In genomic region chr6:34129753-34130152, GRCh38 we compare ENCODE assay signal across 25 cellular contexts. TPM values are rescaled to one million over a fixed set of nuclear protein-coding genes. Genes with fewer than 3 reads are reported as not detected.
"Had no signal": no experiment of that assay in that cellular context is flagged by ENCODE, and none has a peak within 500 bp of the region (broad histone marks: within the 10 kb centered on the region; RNA-seq: fewer than 3 reads in every experiment).

No MANE protein-coding gene starts in this region.

- ATAC-seq: activated CD4-positive, CD25-positive, alpha-beta regulatory T cell treated with anti-CD3 and anti-CD28 coated beads, Interleukin-2, amount 50 U/mL, for 24 hours; activated CD8-positive, alpha-beta T cell treated with anti-CD3 and anti-CD28 coated beads, Interleukin-2, amount 10 ng/mL, durations not matched to agents 7 days and 5 days; effector memory CD8-positive, alpha-beta T cell; left lung had no signal

- H3K4me1 ChIP-seq: left lung, spleen, thyroid gland had no signal

- H3K4me3 Mint-ChIP-seq: activated CD4-positive, alpha-beta T cell treated with anti-CD3 and anti-CD28 coated beads, Interleukin-2, amount 10 ng/mL, durations not matched to agents 7 days and 5 days; activated CD8-positive, alpha-beta T cell treated with anti-CD3 and anti-CD28 coated beads, Interleukin-2, amount 10 ng/mL, durations not matched to agents 7 days and 5 days; activated naive CD8-positive, alpha-beta T cell treated with anti-CD3 and anti-CD28 coated beads, Interleukin-2, amount 10 ng/mL, durations not matched to agents 7 days and 5 days; activated T-cell treated with anti-CD3 and anti-CD28 coated beads, Interleukin-2, amount 50 U/mL, for 24 hours; effector memory CD8-positive, alpha-beta T cell; nephron had no signal

- H3K4me1 Mint-ChIP-seq: activated CD4-positive, alpha-beta T cell treated with anti-CD3 and anti-CD28 coated beads, Interleukin-2, amount 10 ng/mL, durations not matched to agents 7 days and 5 days; nephron had no signal

- H3K4me3 ChIP-seq: cardiac muscle cell, left lung, spleen, thyroid gland had no signal

- H3K36me3 Mint-ChIP-seq: activated naive CD8-positive, alpha-beta T cell treated with anti-CD3 and anti-CD28 coated beads, Interleukin-2, amount 10 ng/mL, durations not matched to agents 7 days and 5 days had no signal

- H3K27me3 ChIP-seq: thyroid gland had no signal

- H3K9me3 Mint-ChIP-seq: activated CD4-positive, alpha-beta T cell treated with anti-CD3 and anti-CD28 coated beads, Interleukin-2, amount 10 ng/mL, durations not matched to agents 7 days and 5 days; activated naive CD8-positive, alpha-beta T cell treated with anti-CD3 and anti-CD28 coated beads, Interleukin-2, amount 10 ng/mL, durations not matched to agents 7 days and 5 days; activated T-cell treated with anti-CD3 and anti-CD28 coated beads, Interleukin-2, amount 50 U/mL, for 24 hours; activated T-helper 2 cell treated with anti-CD3 and anti-CD28 coated beads, Interferon-gamma antibody, Interleukin-2, Interleukin-4, amounts not matched to agents 10 μg/mL and 5 μg/mL and 100 μg/mL, durations not matched to agents 14 hours and 24 hours and 36 hours had no signal

- H3K9me3 ChIP-seq: left lung, spleen, thyroid gland had no signal

- H3K36me3 ChIP-seq: cardiac muscle cell, left lung, spleen, thyroid gland had no signal

- H3K27ac ChIP-seq: cardiac muscle cell, left lung, spleen, thyroid gland had no signal

- H3K27ac Mint-ChIP-seq: activated CD4-positive, alpha-beta T cell treated with anti-CD3 and anti-CD28 coated beads, Interleukin-2, amount 10 ng/mL, durations not matched to agents 7 days and 5 days; activated CD8-positive, alpha-beta T cell treated with anti-CD3 and anti-CD28 coated beads, Interleukin-2, amount 10 ng/mL, durations not matched to agents 7 days and 5 days; activated naive CD8-positive, alpha-beta T cell treated with anti-CD3 and anti-CD28 coated beads, Interleukin-2, amount 10 ng/mL, durations not matched to agents 7 days and 5 days; activated T-cell treated with anti-CD3 and anti-CD28 coated beads, Interleukin-2, amount 50 U/mL, for 24 hours; activated T-helper 2 cell treated with anti-CD3 and anti-CD28 coated beads, Interferon-gamma antibody, Interleukin-2, Interleukin-4, amounts not matched to agents 10 μg/mL and 5 μg/mL and 100 μg/mL, durations not matched to agents 14 hours and 24 hours and 36 hours; effector memory CD8-positive, alpha-beta T cell; nephron had no signal

- DNase-seq: activated CD4-positive, alpha-beta T cell treated with anti-CD3 and anti-CD28 coated beads, Interleukin-2, amount 10 ng/mL, durations not matched to agents 7 days and 5 days; activated CD8-positive, alpha-beta T cell treated with anti-CD3 and anti-CD28 coated beads, Interleukin-2, amount 10 ng/mL, durations not matched to agents 7 days and 5 days; activated naive CD4-positive, alpha-beta T cell treated with Interleukin-2 at 50 U/mL for 16 hours; activated naive CD8-positive, alpha-beta T cell treated with anti-CD3 and anti-CD28 coated beads, Interleukin-2, amount 10 ng/mL, durations not matched to agents 7 days and 5 days; activated T-cell treated with anti-CD3 and anti-CD28 coated beads, Interleukin-2, amount 50 U/mL, for 24 hours; amygdala; effector memory CD8-positive, alpha-beta T cell; foreskin fibroblast; hippocampal formation; left lung; midbrain; nucleus accumbens; spleen; stimulated activated CD8-positive, alpha-beta memory T cell treated with anti-CD3 and anti-CD28 coated beads, Interleukin-4, amount 100 ng/mL, for 48 hours; stimulated activated naive CD4-positive, alpha-beta T cell; T1000; thyroid gland had no signal

RNA-seq across cellular contexts. Expression of gene GRM4, which starts 16.1 kb away (rescaled TPM):
- total RNA-seq: activated CD4-positive, alpha-beta T cell treated with anti-CD3 and anti-CD28 coated beads, Interleukin-2, amount 10 ng/mL, durations not matched to agents 7 days and 5 days; activated CD8-positive, alpha-beta T cell treated with anti-CD3 and anti-CD28 coated beads, Interleukin-2, amount 10 ng/mL, durations not matched to agents 7 days and 5 days; activated T-helper 2 cell treated with anti-CD3 and anti-CD28 coated beads, Interferon-gamma antibody, Interleukin-2, Interleukin-4, amounts not matched to agents 10 μg/mL and 5 μg/mL and 100 μg/mL, durations not matched to agents 14 hours and 24 hours and 36 hours; glomerular endothelial cell; kidney epithelial cell; left lung; lung microvascular endothelial cell; subcutaneous adipose tissue had no signal
